Comparison of ENCODE assay signal across 1 cellular context in genomic region chr11:131867457-131868257, GRCh38.
TF ChIP-seq lines count a peak whose summit lies in the region.

No MANE protein-coding gene starts in this region.

TF ChIP-seq in GM12878, 131 proteins besides CTCF, POLR2A, EP300 and RAD21 (continued from another document):
- 0 out of 2 replicates have a peak, but pooled peaks have one; percentile 15 for TF ChIP-seq ZNF687 (IDR thresholded peaks at IDR 0.05)
- 0 out of 2 replicates have a peak, but pooled peaks have one; percentile 38 for TF ChIP-seq NBN (IDR thresholded peaks at IDR 0.05)
- TF ChIP-seq YY1 (IDR thresholded peaks at IDR 0.05; ENCODE audit: low read depth, low read length) = peak; percentile 83
- TF ChIP-seq JUND (IDR thresholded peaks at IDR 0.05; ENCODE audit: low read depth, low read length) = no peak
- TF ChIP-seq TCF12 (IDR thresholded peaks at IDR 0.05; ENCODE audit: low read depth, low read length) = peak; percentile 87
- TF ChIP-seq BHLHE40 (IDR thresholded peaks at IDR 0.05; ENCODE audit: borderline replicate concordance in 1 of 2, low read depth in 2 of 2, low read length in 1 of 2) = no peak
- no peak for TF ChIP-seq BCLAF1 (IDR thresholded peaks at IDR 0.05)
- no peak for TF ChIP-seq IKZF2 (IDR thresholded peaks at IDR 0.05)
- TF ChIP-seq SRF (IDR thresholded peaks at IDR 0.05; ENCODE audit: low read depth in 2 of 2, low read length in 2 of 2) = no peak
- no peak for TF ChIP-seq ZNF24 (IDR thresholded peaks at IDR 0.05)
